ENCODE assay signal across 27 cellular contexts in the genomic region with DNA sequence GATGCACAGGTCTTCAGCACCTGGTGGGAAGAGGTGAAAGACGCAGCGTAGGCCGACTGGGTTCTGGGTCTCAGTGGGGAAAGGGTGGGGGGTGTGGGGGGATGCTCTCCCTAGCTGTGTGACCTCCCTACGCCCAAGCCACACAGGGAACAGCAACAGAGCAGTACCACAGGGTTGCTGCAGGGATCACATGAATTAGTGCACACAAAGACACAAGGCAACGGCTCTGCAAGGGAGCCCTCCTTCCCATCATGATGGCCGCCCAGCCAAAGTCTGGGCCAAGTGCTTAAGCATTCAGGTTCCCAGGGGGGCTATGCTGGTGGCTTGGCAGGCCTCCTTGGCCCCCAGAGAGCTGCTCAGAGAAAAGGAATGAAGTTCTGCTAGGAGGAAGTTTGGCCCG. TPM values are rescaled to one million over a fixed set of nuclear protein-coding genes. Genes with fewer than 3 reads are reported as not detected.
"Had no signal": no experiment of that assay in that cellular context is flagged by ENCODE, and none has a peak within 500 bp of the region (broad histone marks: within the 10 kb centered on the region; RNA-seq: fewer than 3 reads in every experiment).

No MANE protein-coding gene starts in this region.

- H3K36me3 ChIP-seq: colonic mucosa, neural progenitor cell, right lobe of liver, tibial nerve, upper lobe of right lung, vagina had no signal

- H3K9ac ChIP-seq: neural progenitor cell, parathyroid adenoma had no signal

- H3K79me2 ChIP-seq: parathyroid adenoma had no signal

- H3K4me3 ChIP-seq: colonic mucosa, heart left ventricle, neural progenitor cell, psoas muscle, right lobe of liver, skin epidermis, testis, tibial nerve, upper lobe of right lung, vagina had no signal

- H3K4me1 ChIP-seq: colonic mucosa, heart left ventricle, neural progenitor cell, parathyroid adenoma, psoas muscle, right lobe of liver, testis, tibial nerve, upper lobe of right lung, vagina had no signal

- H2AFZ ChIP-seq: neural progenitor cell, parathyroid adenoma had no signal

- H3K27ac ChIP-seq: colonic mucosa, heart left ventricle, neural progenitor cell, parathyroid adenoma, psoas muscle, right lobe of liver, skin epidermis, testis, tibial nerve, upper lobe of right lung, vagina had no signal

- DNase-seq: colonic mucosa; effector CD4-positive, alpha-beta T cell; endodermal cell; foreskin melanocyte; heart left ventricle; hippocampal formation; kidney glomerular epithelial cell; mammary epithelial cell; occipital lobe; psoas muscle; retina; right lobe of liver; stimulated activated CD4-positive, alpha-beta T cell treated with anti-CD3 and anti-CD28 coated beads, Interleukin-2, amount 100 ng/mL, for 24 hours; stimulated activated CD4-positive, alpha-beta T cell treated with anti-CD3 and anti-CD28 coated beads, Interleukin-4, amount 100 ng/mL, for 4 hours; stimulated activated naive B cell treated with anti-CD40 and anti-IgM and Interleukin-4, amounts not matched to agents 10 μg/mL and 1 μg/mL and 100 μg/mL, for 72 hours; stimulated activated naive CD8-positive, alpha-beta T cell treated with anti-CD3 and anti-CD28 coated beads, Interleukin-15, amount 100 ng/mL, for 72 hours; testis; upper lobe of right lung had no signal

- H3K4me2 ChIP-seq: neural progenitor cell had no signal

- H3K9me3 ChIP-seq: colonic mucosa, psoas muscle, right lobe of liver, testis, upper lobe of right lung, vagina had no signal

- H3K27me3 ChIP-seq: colonic mucosa, heart left ventricle, neural progenitor cell, right lobe of liver, testis, upper lobe of right lung, vagina had no signal

- ATAC-seq: natural killer cell treated with Interleukin-12 subunit alpha and Interleukin-12 subunit beta and Interleukin-15 and Interleukin-18, amount 100 ng/mL, for 72 hours; psoas muscle; right lobe of liver; stimulated activated naive B cell treated with anti-CD40 and anti-IgM and Interleukin-4, amounts not matched to agents 10 μg/mL and 1 μg/mL and 100 μg/mL, for 72 hours; stimulated activated naive CD8-positive, alpha-beta T cell treated with anti-CD3 and anti-CD28 coated beads, Interleukin-15, amount 100 ng/mL, for 72 hours; upper lobe of right lung had no signal

RNA-seq across cellular contexts. Expression of gene GBX2, which starts 28.2 kb away (rescaled TPM):
- total RNA-seq: colonic mucosa; liver; natural killer cell treated with Interleukin-12 subunit alpha and Interleukin-12 subunit beta and Interleukin-15 and Interleukin-18, amount 100 ng/mL, for 72 hours; occipital lobe; psoas muscle; right lobe of liver; subcutaneous adipose tissue; tibial nerve; upper lobe of right lung; vagina had no signal
- polyA plus RNA-seq: esophagus, liver, mammary epithelial cell, psoas muscle had no signal
